21 cellular contexts compared by ENCODE assay signal in genomic region chr15:82970078-82970686, GRCh38.
"Had no signal": no experiment of that assay in that cellular context is flagged by ENCODE, and none has a peak within 500 bp of the region (broad histone marks: within the 10 kb centered on the region; RNA-seq: fewer than 3 reads in every experiment).

No MANE protein-coding gene starts in this region.

- H3K27ac ChIP-seq: lower lobe of right lung, neural progenitor cell, thyroid gland had no signal

- H3K4me3 ChIP-seq: lower lobe of right lung, mucosa of descending colon, neural progenitor cell, thyroid gland had no signal

- H3K9me3 ChIP-seq: lower lobe of right lung, mucosa of descending colon, thyroid gland had no signal

- ATAC-seq: activated CD4-positive, CD25-positive, alpha-beta regulatory T cell treated with anti-CD3 and anti-CD28 coated beads, Interleukin-2, amount 50 U/mL, for 24 hours; activated T-cell treated with anti-CD3 and anti-CD28 coated beads, Interleukin-2, amount 50 U/mL, for 72 hours; left colon; lower lobe of right lung; mucosa of descending colon; naive thymus-derived CD4-positive, alpha-beta T cell had no signal

- H3K36me3 ChIP-seq: lower lobe of right lung, neural progenitor cell, thyroid gland had no signal

- H3K4me1 ChIP-seq: lower lobe of right lung, neural progenitor cell, thyroid gland had no signal

- FAIRE-seq: keratinocyte had no signal

- H3K27me3 ChIP-seq: neural progenitor cell, thyroid gland had no signal

- DNase-seq: activated CD4-positive, alpha-beta memory T cell treated with anti-CD3 and anti-CD28 coated beads, Interleukin-2, amount 10 ng/mL, durations not matched to agents 7 days and 5 days; activated CD4-positive, alpha-beta T cell treated with anti-CD3 and anti-CD28 coated beads, Interleukin-2, amount 10 ng/mL, durations not matched to agents 24 days and 14 days; activated effector memory CD4-positive, alpha-beta T cell treated with Interleukin-2 at 50 U/mL for 16 hours; activated naive CD4-positive, alpha-beta T cell treated with anti-CD3 and anti-CD28 coated beads for 36 hours; activated naive CD8-positive, alpha-beta T cell treated with anti-CD3 and anti-CD28 coated beads, Interleukin-2, amount 10 ng/mL, durations not matched to agents 7 days and 5 days; activated T-cell treated with anti-CD3 and anti-CD28 coated beads, Interleukin-2, amount 50 U/mL, for 72 hours; anterior cingulate cortex; foreskin melanocyte; left colon; lower lobe of right lung; mesendoderm; mucosa of descending colon; naive thymus-derived CD4-positive, alpha-beta T cell; retina; stimulated activated CD4-positive, alpha-beta T cell treated with anti-CD3 and anti-CD28 coated beads, Interleukin-4, amount 100 ng/mL, for 24 hours; stimulated activated naive CD4-positive, alpha-beta T cell treated with Interleukin-2 at 50 U/mL for 16 hours; substantia nigra; thyroid gland had no signal
